Comparison of ENCODE assay signal across 1 cellular context in the genomic region with DNA sequence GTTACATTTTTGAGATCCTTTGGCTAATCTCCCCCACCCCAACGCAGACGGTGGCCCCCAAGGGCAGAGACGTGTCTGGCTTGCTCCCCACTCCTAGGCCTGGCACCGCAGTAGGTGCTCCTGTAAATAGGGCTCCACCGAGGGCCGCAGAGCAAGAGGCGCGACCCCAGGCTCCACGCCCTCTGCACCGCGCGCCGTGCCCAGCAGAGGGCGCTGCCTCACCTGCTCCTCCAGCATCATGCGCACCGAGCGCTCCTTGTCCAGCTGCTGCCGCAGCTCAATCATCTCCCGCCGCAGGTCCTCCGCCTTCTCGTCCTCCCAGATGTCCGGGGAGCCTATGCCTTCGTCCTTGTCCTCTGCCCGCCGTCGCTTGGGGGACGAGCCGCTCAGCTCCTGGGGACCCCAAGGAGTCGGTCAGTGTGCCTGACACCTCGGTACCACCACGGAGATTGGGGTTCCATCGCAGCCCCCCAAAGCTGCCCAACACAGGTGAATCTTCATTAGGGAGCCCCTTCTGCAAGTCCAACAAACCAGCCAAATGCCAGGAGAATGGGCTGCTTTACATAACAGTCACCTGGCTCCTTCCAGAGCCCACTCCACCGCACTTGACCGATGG.
TF ChIP-seq lines count a peak whose summit lies in the region.

No MANE protein-coding gene starts in this region.

TF ChIP-seq in K562, 482 proteins besides CTCF, POLR2A, EP300 and RAD21 (continues in another document):
- TF ChIP-seq ZKSCAN3 (CRISPR knock-in tag; IDR thresholded peaks at IDR 0.05) (no peak), ZNF77 (CRISPR knock-in tag; IDR thresholded peaks at IDR 0.05) (no peak), FIP1L1 (IDR thresholded peaks at IDR 0.05; ENCODE audit: low read depth, low read length, poor library complexity, severe bottlenecking) (peak; percentile 51), BACH1 (tag; IDR thresholded peaks at IDR 0.05) (no peak), SNIP1 (IDR thresholded peaks at IDR 0.05; ENCODE audit: low read depth) (no peak), ZNF146 (CRISPR knock-in tag; IDR thresholded peaks at IDR 0.05; ENCODE audit: unreplicated experiment) (no peak), E2F3 (CRISPR knock-in tag; IDR thresholded peaks at IDR 0.05) (no peak), MTA3 (IDR thresholded peaks at IDR 0.05; ENCODE audit: borderline replicate concordance) (peak; percentile 50; the same call in 1 of the 2 replicates), NFIX (CRISPR knock-in tag; IDR thresholded peaks at IDR 0.05; ENCODE audit: low read depth) (no peak), PML (IDR thresholded peaks at IDR 0.05; ENCODE audit: low read length) (no peak), ELF2 (CRISPR knock-in tag; IDR thresholded peaks at IDR 0.05) (no peak), ZKSCAN8 (CRISPR knock-in tag; IDR thresholded peaks at IDR 0.05) (no peak), PHB2 (IDR thresholded peaks at IDR 0.05; ENCODE audit: low read depth) (no peak), WHSC1 (IDR thresholded peaks at IDR 0.05; ENCODE audit: low read length) (no peak), RBM25 (IDR thresholded peaks at IDR 0.05; ENCODE audit: low read depth, low read length, severe bottlenecking) (no peak), SMC3 (conservative IDR thresholded peaks at IDR 0.05; ENCODE audit: insufficient read depth, low read depth, low read length) (peak; percentile 65), SIRT6 (IDR thresholded peaks at IDR 0.05; ENCODE audit: low read depth, low read length) (no peak)
- TF ChIP-seq, protein P1, sequence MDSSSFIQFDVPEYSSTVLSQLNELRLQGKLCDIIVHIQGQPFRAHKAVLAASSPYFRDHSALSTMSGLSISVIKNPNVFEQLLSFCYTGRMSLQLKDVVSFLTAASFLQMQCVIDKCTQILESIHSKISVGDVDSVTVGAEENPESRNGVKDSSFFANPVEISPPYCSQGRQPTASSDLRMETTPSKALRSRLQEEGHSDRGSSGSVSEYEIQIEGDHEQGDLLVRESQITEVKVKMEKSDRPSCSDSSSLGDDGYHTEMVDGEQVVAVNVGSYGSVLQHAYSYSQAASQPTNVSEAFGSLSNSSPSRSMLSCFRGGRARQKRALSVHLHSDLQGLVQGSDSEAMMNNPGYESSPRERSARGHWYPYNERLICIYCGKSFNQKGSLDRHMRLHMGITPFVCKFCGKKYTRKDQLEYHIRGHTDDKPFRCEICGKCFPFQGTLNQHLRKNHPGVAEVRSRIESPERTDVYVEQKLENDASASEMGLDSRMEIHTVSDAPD (CRISPR knock-in tag; IDR thresholded peaks at IDR 0.05) = no peak
- TF ChIP-seq, protein P2, sequence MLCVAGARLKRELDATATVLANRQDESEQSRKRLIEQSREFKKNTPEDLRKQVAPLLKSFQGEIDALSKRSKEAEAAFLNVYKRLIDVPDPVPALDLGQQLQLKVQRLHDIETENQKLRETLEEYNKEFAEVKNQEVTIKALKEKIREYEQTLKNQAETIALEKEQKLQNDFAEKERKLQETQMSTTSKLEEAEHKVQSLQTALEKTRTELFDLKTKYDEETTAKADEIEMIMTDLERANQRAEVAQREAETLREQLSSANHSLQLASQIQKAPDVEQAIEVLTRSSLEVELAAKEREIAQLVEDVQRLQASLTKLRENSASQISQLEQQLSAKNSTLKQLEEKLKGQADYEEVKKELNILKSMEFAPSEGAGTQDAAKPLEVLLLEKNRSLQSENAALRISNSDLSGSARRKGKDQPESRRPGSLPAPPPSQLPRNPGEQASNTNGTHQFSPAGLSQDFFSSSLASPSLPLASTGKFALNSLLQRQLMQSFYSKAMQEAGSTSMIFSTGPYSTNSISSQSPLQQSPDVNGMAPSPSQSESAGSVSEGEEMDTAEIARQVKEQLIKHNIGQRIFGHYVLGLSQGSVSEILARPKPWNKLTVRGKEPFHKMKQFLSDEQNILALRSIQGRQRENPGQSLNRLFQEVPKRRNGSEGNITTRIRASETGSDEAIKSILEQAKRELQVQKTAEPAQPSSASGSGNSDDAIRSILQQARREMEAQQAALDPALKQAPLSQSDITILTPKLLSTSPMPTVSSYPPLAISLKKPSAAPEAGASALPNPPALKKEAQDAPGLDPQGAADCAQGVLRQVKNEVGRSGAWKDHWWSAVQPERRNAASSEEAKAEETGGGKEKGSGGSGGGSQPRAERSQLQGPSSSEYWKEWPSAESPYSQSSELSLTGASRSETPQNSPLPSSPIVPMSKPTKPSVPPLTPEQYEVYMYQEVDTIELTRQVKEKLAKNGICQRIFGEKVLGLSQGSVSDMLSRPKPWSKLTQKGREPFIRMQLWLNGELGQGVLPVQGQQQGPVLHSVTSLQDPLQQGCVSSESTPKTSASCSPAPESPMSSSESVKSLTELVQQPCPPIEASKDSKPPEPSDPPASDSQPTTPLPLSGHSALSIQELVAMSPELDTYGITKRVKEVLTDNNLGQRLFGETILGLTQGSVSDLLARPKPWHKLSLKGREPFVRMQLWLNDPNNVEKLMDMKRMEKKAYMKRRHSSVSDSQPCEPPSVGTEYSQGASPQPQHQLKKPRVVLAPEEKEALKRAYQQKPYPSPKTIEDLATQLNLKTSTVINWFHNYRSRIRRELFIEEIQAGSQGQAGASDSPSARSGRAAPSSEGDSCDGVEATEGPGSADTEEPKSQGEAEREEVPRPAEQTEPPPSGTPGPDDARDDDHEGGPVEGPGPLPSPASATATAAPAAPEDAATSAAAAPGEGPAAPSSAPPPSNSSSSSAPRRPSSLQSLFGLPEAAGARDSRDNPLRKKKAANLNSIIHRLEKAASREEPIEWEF (CRISPR knock-in tag; IDR thresholded peaks at IDR 0.05) = no peak
- TF ChIP-seq, protein P3, sequence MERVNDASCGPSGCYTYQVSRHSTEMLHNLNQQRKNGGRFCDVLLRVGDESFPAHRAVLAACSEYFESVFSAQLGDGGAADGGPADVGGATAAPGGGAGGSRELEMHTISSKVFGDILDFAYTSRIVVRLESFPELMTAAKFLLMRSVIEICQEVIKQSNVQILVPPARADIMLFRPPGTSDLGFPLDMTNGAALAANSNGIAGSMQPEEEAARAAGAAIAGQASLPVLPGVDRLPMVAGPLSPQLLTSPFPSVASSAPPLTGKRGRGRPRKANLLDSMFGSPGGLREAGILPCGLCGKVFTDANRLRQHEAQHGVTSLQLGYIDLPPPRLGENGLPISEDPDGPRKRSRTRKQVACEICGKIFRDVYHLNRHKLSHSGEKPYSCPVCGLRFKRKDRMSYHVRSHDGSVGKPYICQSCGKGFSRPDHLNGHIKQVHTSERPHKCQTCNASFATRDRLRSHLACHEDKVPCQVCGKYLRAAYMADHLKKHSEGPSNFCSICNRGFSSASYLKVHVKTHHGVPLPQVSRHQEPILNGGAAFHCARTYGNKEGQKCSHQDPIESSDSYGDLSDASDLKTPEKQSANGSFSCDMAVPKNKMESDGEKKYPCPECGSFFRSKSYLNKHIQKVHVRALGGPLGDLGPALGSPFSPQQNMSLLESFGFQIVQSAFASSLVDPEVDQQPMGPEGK (CRISPR knock-in tag; IDR thresholded peaks at IDR 0.05; ENCODE audit: borderline replicate concordance) = no peak
- TF ChIP-seq, protein P4, sequence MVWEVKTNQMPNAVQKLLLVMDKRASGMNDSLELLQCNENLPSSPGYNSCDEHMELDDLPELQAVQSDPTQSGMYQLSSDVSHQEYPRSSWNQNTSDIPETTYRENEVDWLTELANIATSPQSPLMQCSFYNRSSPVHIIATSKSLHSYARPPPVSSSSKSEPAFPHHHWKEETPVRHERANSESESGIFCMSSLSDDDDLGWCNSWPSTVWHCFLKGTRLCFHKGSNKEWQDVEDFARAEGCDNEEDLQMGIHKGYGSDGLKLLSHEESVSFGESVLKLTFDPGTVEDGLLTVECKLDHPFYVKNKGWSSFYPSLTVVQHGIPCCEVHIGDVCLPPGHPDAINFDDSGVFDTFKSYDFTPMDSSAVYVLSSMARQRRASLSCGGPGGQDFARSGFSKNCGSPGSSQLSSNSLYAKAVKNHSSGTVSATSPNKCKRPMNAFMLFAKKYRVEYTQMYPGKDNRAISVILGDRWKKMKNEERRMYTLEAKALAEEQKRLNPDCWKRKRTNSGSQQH (CRISPR knock-in tag; IDR thresholded peaks at IDR 0.05) = no peak
- TF ChIP-seq, protein P5, sequence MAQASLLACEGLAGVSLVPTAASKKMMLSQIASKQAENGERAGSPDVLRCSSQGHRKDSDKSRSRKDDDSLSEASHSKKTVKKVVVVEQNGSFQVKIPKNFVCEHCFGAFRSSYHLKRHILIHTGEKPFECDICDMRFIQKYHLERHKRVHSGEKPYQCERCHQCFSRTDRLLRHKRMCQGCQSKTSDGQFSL (CRISPR knock-in tag; IDR thresholded peaks at IDR 0.05) = peak; percentile 23; the same call in 1 of the 2 replicates
- TF ChIP-seq, protein P5 (tag; IDR thresholded peaks at IDR 0.05) = no peak
- TF ChIP-seq, protein P6, sequence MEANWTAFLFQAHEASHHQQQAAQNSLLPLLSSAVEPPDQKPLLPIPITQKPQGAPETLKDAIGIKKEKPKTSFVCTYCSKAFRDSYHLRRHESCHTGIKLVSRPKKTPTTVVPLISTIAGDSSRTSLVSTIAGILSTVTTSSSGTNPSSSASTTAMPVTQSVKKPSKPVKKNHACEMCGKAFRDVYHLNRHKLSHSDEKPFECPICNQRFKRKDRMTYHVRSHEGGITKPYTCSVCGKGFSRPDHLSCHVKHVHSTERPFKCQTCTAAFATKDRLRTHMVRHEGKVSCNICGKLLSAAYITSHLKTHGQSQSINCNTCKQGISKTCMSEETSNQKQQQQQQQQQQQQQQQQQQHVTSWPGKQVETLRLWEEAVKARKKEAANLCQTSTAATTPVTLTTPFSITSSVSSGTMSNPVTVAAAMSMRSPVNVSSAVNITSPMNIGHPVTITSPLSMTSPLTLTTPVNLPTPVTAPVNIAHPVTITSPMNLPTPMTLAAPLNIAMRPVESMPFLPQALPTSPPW (CRISPR knock-in tag; IDR thresholded peaks at IDR 0.05) = no peak
- TF ChIP-seq, protein P7, sequence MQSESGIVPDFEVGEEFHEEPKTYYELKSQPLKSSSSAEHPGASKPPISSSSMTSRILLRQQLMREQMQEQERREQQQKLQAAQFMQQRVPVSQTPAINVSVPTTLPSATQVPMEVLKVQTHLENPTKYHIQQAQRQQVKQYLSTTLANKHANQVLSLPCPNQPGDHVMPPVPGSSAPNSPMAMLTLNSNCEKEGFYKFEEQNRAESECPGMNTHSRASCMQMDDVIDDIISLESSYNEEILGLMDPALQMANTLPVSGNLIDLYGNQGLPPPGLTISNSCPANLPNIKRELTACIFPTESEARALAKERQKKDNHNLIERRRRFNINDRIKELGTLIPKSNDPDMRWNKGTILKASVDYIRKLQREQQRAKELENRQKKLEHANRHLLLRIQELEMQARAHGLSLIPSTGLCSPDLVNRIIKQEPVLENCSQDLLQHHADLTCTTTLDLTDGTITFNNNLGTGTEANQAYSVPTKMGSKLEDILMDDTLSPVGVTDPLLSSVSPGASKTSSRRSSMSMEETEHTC (IDR thresholded peaks at IDR 0.05) = no peak
- TF ChIP-seq, protein P8, sequence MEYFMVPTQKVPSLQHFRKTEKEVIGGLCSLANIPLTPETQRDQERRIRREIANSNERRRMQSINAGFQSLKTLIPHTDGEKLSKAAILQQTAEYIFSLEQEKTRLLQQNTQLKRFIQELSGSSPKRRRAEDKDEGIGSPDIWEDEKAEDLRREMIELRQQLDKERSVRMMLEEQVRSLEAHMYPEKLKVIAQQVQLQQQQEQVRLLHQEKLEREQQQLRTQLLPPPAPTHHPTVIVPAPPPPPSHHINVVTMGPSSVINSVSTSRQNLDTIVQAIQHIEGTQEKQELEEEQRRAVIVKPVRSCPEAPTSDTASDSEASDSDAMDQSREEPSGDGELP (CRISPR knock-in tag; IDR thresholded peaks at IDR 0.05; ENCODE audit: borderline replicate concordance) = peak; percentile 89; the same call in 1 of the 2 replicates
- TF ChIP-seq, protein P9, sequence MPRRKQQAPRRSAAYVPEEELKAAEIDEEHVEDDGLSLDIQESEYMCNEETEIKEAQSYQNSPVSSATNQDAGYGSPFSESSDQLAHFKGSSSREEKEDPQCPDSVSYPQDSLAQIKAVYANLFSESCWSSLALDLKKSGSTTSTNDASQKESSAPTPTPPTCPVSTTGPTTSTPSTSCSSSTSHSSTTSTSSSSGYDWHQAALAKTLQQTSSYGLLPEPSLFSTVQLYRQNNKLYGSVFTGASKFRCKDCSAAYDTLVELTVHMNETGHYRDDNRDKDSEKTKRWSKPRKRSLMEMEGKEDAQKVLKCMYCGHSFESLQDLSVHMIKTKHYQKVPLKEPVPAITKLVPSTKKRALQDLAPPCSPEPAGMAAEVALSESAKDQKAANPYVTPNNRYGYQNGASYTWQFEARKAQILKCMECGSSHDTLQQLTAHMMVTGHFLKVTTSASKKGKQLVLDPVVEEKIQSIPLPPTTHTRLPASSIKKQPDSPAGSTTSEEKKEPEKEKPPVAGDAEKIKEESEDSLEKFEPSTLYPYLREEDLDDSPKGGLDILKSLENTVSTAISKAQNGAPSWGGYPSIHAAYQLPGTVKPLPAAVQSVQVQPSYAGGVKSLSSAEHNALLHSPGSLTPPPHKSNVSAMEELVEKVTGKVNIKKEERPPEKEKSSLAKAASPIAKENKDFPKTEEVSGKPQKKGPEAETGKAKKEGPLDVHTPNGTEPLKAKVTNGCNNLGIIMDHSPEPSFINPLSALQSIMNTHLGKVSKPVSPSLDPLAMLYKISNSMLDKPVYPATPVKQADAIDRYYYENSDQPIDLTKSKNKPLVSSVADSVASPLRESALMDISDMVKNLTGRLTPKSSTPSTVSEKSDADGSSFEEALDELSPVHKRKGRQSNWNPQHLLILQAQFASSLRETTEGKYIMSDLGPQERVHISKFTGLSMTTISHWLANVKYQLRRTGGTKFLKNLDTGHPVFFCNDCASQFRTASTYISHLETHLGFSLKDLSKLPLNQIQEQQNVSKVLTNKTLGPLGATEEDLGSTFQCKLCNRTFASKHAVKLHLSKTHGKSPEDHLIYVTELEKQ (CRISPR knock-in tag; IDR thresholded peaks at IDR 0.05) = no peak
- TF ChIP-seq, protein P10, sequence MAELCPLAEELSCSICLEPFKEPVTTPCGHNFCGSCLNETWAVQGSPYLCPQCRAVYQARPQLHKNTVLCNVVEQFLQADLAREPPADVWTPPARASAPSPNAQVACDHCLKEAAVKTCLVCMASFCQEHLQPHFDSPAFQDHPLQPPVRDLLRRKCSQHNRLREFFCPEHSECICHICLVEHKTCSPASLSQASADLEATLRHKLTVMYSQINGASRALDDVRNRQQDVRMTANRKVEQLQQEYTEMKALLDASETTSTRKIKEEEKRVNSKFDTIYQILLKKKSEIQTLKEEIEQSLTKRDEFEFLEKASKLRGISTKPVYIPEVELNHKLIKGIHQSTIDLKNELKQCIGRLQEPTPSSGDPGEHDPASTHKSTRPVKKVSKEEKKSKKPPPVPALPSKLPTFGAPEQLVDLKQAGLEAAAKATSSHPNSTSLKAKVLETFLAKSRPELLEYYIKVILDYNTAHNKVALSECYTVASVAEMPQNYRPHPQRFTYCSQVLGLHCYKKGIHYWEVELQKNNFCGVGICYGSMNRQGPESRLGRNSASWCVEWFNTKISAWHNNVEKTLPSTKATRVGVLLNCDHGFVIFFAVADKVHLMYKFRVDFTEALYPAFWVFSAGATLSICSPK (IDR thresholded peaks at IDR 0.05; ENCODE audit: borderline replicate concordance) = no peak
